8 cellular contexts compared by ENCODE assay signal in the genomic region with DNA sequence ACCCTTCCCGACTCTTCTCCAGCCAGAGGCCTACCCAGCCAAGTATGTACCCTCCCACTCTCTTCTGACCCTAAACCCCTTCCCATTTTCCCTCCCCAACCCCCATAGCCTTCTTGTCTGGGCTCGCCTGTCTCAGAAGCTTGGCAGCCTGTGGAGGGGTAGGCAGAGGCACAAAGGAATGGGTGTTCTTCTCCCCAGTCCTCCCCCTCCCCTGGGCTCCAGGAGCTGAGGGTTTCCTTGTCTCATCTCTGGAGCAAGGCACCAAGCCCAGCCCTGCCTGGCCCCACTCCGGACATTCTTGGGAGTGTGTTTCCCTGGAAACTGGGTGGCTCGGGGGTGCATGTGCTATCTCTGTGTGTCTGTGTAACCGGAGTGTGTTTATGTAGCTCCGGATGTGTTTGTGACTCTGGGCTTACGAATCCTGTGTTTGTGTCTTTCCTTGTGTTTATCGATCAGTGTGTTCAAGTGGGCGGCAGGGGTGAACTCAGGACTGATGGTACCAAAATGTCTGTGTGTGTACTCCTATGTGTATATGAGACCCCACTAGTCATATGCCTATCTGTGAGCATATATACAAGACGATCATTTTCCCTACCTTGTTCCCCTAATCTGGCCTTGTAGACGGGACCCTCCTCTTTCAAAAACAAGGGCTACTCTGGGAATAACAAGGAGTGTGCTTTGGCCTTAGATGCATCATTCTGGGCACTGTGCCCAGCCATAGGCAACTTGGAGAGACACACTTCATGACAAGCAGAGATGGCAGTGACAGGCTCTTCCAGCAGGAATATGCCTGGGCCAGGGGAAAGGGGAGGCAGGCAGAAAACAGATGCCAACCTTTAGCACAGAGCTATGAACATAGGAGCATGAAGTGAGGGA. TPM values are rescaled to one million over a fixed set of nuclear protein-coding genes. Genes with fewer than 3 reads are reported as not detected.
DNase-seq lines count a peak whose midpoint lies in the region; ATAC-seq and TF ChIP-seq lines count a peak whose summit lies in the region.

No MANE protein-coding gene starts in this region.

- no peaks in the 10 kb centered on the region for H3K27me3 ChIP-seq in thyroid gland

- H3K4me3 ChIP-seq in thyroid gland (replicated peaks in 1 of 3): no peak overlapping the region

- peak overlapping the region; percentile 64 to 93 (median 83) for H3K27ac ChIP-seq in thyroid gland

- no peak for TF ChIP-seq POLR2A in thyroid gland (IDR thresholded peaks at IDR 0.05)

- no peaks in the 10 kb centered on the region for H3K9me3 ChIP-seq in thyroid gland

- no peak for ATAC-seq in HG02678 (IDR thresholded peaks at IDR 0.05; ENCODE audit: unreplicated experiment)

- WGBS in thyroid gland, 2 donors: 56 to 67% methylated on average over 9 to 11 of the region's 11 CpGs

- peaks cover 51 to 93% of the 10 kb centered on the region in 2 donors for H3K4me1 ChIP-seq in thyroid gland

- peak; percentile 72 for DNase-seq in NCI-H1105 treated with DMSO at 0.1 percent for 48 hours (lab: John Stamatoyannopoulos, UW)
- DNase-seq in dermis blood vessel endothelial cell: peak; percentile 83
- DNase-seq in lung microvascular endothelial cell (ENCODE audit: low read depth in 2 of 2): peak; percentile 51 to 91
- DNase-seq in thyroid gland: peak; percentile 29 to 50
- no peak for DNase-seq in D341Med (ENCODE audit: low spot score)
- no peak for DNase-seq in glomerular visceral epithelial cell (ENCODE audit: extremely low spot score)
- DNase-seq in NCI-H1694 (lab: John Stamatoyannopoulos, UW): no peak

- TF ChIP-seq CTCF in thyroid gland (IDR thresholded peaks at IDR 0.05): no peak

- peaks cover 0 to 6% of the 10 kb centered on the region in 2 donors for H3K36me3 ChIP-seq in thyroid gland

- intact Hi-C loops in thyroid gland (cut with DNase I): no loop called here

RNA-seq across cellular contexts. Expression of gene PHLDB1, which starts 10.9 kb away (rescaled TPM):
- total RNA-seq in dermis blood vessel endothelial cell (38.8 and 47.8 TPM in 2 replicates), lung microvascular endothelial cell (14.9 and 25.7 TPM in 2 replicates), thyroid gland (100 to 1,000 TPM in 3 of 4 donors, 10 to 100 TPM in 1; 73.2 to 158 (median 120) TPM)

RNA-seq across cellular contexts. Expression of gene ARCN1, which starts 46.1 kb away (rescaled TPM):
- 102 and 180 TPM in 2 replicates for total RNA-seq in dermis blood vessel endothelial cell
- 62.5 and 63.9 TPM in 2 replicates for total RNA-seq in lung microvascular endothelial cell
- total RNA-seq in thyroid gland: 100 to 1,000 TPM; 103 to 157 (median 112) TPM

RNA-seq across cellular contexts. Expression of gene IFT46, which starts 52.6 kb away (rescaled TPM):
- 18.7 and 23.3 TPM in 2 replicates for total RNA-seq in dermis blood vessel endothelial cell
- 13.7 and 15.7 TPM in 2 replicates for total RNA-seq in lung microvascular endothelial cell
- 10 to 100 TPM; 35.5 to 91.1 (median 55.5) TPM for total RNA-seq in thyroid gland

Comparison
In these comparisons a context has a peak if more than half of its experiments do, and no peak if none do; other contexts are left out.
1. DNase-seq: peak in NCI-H1105 treated with DMSO at 0.1 percent for 48 hours (single experiment), dermis blood vessel endothelial cell (single experiment), lung microvascular endothelial cell (2 of 2) and thyroid gland (2 of 2); none in D341Med (single experiment), glomerular visceral epithelial cell (single experiment) and NCI-H1694 (single experiment).